In the genomic region with DNA sequence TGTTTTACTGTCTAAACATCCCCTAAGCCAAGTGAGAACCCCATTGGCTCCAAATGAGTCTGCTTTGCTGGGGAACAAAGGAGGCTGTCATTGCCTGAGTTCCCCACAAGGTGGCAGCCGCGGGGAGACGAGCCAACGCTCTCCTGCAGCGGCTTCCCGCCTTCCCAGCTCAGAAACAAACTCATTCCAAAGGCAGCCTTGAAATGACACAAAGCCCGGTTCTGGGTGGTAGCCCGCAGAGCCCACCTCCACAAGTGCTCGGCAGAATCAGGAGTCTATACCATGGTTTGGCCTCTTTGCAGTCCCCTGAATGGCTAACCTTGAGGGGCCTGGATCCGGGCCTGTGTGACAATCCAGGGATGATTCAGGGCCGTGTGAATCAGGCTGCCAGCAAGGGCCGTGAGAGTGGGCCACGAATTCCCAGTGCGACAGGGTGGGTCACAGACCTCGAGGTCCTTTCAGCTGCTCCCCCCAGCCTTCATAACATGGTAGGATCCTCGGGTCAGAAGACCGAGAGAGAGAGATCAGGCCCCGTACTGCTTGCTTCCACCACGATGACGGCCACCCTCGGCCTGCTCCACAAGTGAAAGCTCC, we compare ENCODE assay signal across 8 cellular contexts.
A peak's percentile ranks its signal among the peaks of the same experiment; 100 is the strongest.
DNase-seq lines count a peak whose midpoint lies in the region; ATAC-seq lines count a peak whose summit lies in the region.

No MANE protein-coding gene starts in this region.

- 28 to 29% methylated on average over 21 of the region's 21 CpGs for WGBS in esophagus, 2 donors

- peaks cover 5 to 19% of the 10 kb centered on the region in 2 donors for H3K36me3 ChIP-seq in esophagus (ENCODE audit: control insufficient read depth in 2 of 2, insufficient read depth in 2 of 2, low read length in 1 of 2)

- no peaks in the 10 kb centered on the region for H3K27me3 ChIP-seq in esophagus (ENCODE audit: control insufficient read depth in 1 of 2, insufficient read depth in 2 of 2, low read length in 2 of 2)

- peak overlapping the region; percentile 31 to 62 for H3K27ac ChIP-seq in esophagus (ENCODE audit: low read depth in 2 of 2, low read length in 1 of 2)

- ATAC-seq in HG03139 (IDR thresholded peaks at IDR 0.05; ENCODE audit: unreplicated experiment): peak; percentile 73

- DNase-seq in NCI-H2081 (lab: John Stamatoyannopoulos, UW) (peak; percentile 29 to 65), NCI-H2081 treated with DMSO at 0.1 percent for 48 hours (lab: John Stamatoyannopoulos, UW) (no peak), NCI-H82 treated with DMSO at 0.1 percent for 48 hours (lab: John Stamatoyannopoulos, UW; ENCODE audit: unreplicated experiment) (peak; percentile 17), mucosa of gallbladder (ENCODE audit: low spot score) (peak; percentile 71)
- peak; percentile 86 for DNase-seq in activated CD8-positive, alpha-beta memory T cell treated with anti-CD3 and anti-CD28 coated beads, Interleukin-2, amount 50 U/mL, for 48 hours
- peak; percentile 82 for DNase-seq in stimulated activated CD8-positive, alpha-beta memory T cell treated with anti-CD3 and anti-CD28 coated beads, Interleukin-4, amount 100 ng/mL, for 48 hours

- H3K4me1 ChIP-seq in esophagus (ENCODE audit: control insufficient read depth in 2 of 2, insufficient read depth in 2 of 2, low read length in 1 of 2): peaks cover 0 to 3% of the 10 kb centered on the region in 2 donors

- H3K9me3 ChIP-seq in esophagus (ENCODE audit: control insufficient read depth in 2 of 2, insufficient read depth in 1 of 2, low read depth in 1 of 2, low read length in 1 of 2): no peaks in the 10 kb centered on the region

- no peak overlapping the region for H3K4me3 ChIP-seq in esophagus (ENCODE audit: low read depth in 1 of 2, low read length in 2 of 2)
